Comparison of ENCODE assay signal across 8 cellular contexts in the genomic region with DNA sequence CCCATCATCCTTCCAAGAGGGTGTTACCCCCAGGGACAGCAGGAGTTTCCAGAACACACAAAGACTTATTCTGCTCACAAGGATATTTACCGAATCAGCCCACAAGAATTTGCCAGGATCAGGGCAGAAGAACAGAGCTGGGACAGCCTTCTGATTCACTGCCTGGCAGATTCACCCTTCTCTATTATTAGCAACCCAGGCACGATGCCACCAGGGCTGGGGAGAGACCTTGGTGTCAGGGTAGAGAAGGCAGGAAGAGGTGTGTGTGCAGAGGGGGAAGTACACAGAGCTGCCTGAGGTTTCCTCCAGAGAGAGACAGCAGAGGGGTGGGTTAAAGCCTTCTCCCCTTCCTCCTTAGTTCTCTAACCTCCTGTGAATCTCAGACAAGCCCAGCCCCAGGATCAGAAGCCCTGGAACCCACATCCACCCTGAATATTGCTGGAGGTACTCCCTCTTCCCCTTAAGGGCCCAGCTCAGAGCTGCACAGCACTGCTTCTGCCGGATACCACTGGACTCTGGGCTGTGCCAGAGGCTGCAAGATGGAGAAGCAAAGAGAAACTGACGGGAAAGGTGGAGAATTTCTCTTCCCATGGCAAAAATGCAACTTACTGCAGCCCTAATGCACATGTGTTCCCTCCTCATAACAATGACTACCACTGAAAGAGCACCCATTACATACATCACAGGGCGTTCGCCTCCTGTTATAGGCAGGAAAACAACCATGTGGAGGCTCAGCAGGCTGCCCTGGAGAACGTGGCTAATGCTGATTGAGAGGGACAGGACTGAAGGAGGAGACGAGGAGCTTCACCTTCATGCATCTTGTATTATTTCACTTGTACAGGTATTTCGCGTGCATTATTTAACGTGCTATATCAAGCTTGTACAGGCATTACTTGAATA.
DNase-seq lines count a peak whose midpoint lies in the region; ATAC-seq and TF ChIP-seq lines count a peak whose summit lies in the region.

No MANE protein-coding gene starts in this region.

- H3K4me3 ChIP-seq in NT2/D1 (ENCODE audit: insufficient read length, low read depth) = no peak overlapping the region
- H3K4me3 ChIP-seq in fibroblast of villous mesenchyme (ENCODE audit: low read depth, low read length) = no peak overlapping the region
- no peak overlapping the region for H3K4me3 ChIP-seq in prostate gland

- TF ChIP-seq POLR2A in prostate gland (IDR thresholded peaks at IDR 0.05) = no peak

- H3K36me3 ChIP-seq in NT2/D1 (ENCODE audit: insufficient read depth, insufficient read length, low read length) (peaks cover 3% of the 10 kb centered on the region), prostate gland (no peaks in the 10 kb centered on the region)

- intact Hi-C loops in prostate gland (cut with DNase I) = loop anchor here (2.0 kb wide), 1 partner anchor 25 kb away; no protein-coding TSS in a partner anchor

- no peaks in the 10 kb centered on the region for H3K36me3 Mint-ChIP-seq in nephron progenitor cell (ENCODE audit: low read depth)

- H3K27me3 Mint-ChIP-seq in nephron progenitor cell (ENCODE audit: low read depth, poor library complexity) = peaks cover 4% of the 10 kb centered on the region

- ATAC-seq in GM21737 (IDR thresholded peaks at IDR 0.05; ENCODE audit: unreplicated experiment) (peak; percentile 37), GM21423 (IDR thresholded peaks at IDR 0.05; ENCODE audit: unreplicated experiment) (no peak)

- peak overlapping the region; percentile 95 to 97 for H3K27ac ChIP-seq in prostate gland

- peaks cover 73% of the 10 kb centered on the region for H3K4me1 Mint-ChIP-seq in nephron progenitor cell

- no peak overlapping the region for H3K27ac Mint-ChIP-seq in nephron progenitor cell

- peak; percentile 89 for DNase-seq in AG20443 (ENCODE audit: low spot score)
- DNase-seq in NT2/D1 (ENCODE audit: low read depth, low spot score) = no peak
- peak; percentile 67 for DNase-seq in activated effector memory CD4-positive, alpha-beta T cell treated with Interleukin-2 at 50 U/mL for 16 hours
- DNase-seq in fibroblast of villous mesenchyme (ENCODE audit: low read depth) = no peak
- DNase-seq in prostate gland (ENCODE audit: low spot score) = peak; percentile 96
- no peak for DNase-seq in nephron progenitor cell

- 48% methylated on average over 11 of the region's 11 CpGs for WGBS in prostate gland

- H3K4me1 ChIP-seq in NT2/D1 (ENCODE audit: insufficient read depth, insufficient read length) (peaks cover 24% of the 10 kb centered on the region), prostate gland (replicated peaks) (peaks cover 22% of the 10 kb centered on the region)

- TF ChIP-seq CTCF in fibroblast of villous mesenchyme (IDR thresholded peaks at IDR 0.05; ENCODE audit: insufficient read depth, low read depth, low read length) (peak; percentile 22), prostate gland (IDR thresholded peaks at IDR 0.05) (no peak), nephron progenitor cell (IDR thresholded peaks at IDR 0.05) (no peak)

- H3K4me3 Mint-ChIP-seq in nephron progenitor cell = no peak overlapping the region

- H3K27me3 ChIP-seq in NT2/D1 (ENCODE audit: insufficient read depth, insufficient read length) = peaks cover 22% of the 10 kb centered on the region
- H3K27me3 ChIP-seq in prostate gland (replicated peaks; ENCODE audit: insufficient read depth) = no peaks in the 10 kb centered on the region

- no peaks in the 10 kb centered on the region for H3K9me3 ChIP-seq in NT2/D1 (ENCODE audit: insufficient read depth, low read length)
- no peaks in the 10 kb centered on the region for H3K9me3 ChIP-seq in prostate gland

- H3K9me3 Mint-ChIP-seq in nephron progenitor cell = no peaks in the 10 kb centered on the region

- H3K9ac ChIP-seq in NT2/D1 (ENCODE audit: insufficient read length, low read depth) = peak overlapping the region; percentile 23

Comparison
In these comparisons a context has a peak if more than half of its experiments do, and no peak if none do; other contexts are left out.
1. DNase-seq: peak in AG20443 (single experiment), activated effector memory CD4-positive, alpha-beta T cell treated with Interleukin-2 at 50 U/mL for 16 hours (single experiment) and prostate gland (single experiment); none in NT2/D1 (single experiment), fibroblast of villous mesenchyme (single experiment) and nephron progenitor cell (single experiment).